ENCODE assay signal across 10 cellular contexts in the genomic region with DNA sequence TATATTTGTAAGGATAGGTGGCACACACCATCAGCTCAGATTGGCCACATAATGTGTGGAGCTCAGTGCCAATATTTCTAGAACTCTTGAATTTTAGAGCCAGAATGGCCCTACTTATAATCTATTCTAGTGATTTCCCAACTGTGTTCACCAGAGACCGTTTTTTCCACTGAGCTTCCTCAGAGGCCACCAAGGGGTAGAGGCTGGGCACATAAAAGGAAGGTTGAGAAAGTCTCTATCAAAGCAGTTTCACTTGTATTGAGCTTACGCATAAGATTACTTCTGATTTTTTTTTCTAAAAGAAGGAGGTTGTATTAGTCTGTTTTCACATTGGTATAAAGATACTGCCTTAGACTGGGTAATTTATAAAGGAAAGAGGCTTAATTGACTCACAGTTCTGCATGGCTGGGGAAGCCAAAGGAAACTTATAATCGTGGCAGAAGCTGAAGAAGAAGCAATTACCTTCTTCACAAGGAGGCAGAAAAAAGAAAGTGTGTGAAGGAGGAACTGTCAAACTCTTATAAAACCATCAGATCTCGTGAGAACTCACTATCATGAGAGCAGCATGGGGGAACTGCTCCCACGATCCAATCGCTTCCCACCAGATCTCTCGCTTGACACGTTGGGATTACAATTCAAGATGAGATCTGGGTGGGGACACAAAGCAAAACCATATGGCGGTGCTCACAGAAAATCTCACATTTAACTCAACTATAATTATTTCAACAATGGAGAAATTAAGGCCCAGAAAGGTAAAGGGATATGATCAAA. TPM values are rescaled to one million over a fixed set of nuclear protein-coding genes. Genes with fewer than 3 reads are reported as not detected.
DNase-seq lines count a peak whose midpoint lies in the region; ATAC-seq and TF ChIP-seq lines count a peak whose summit lies in the region.
"Had no signal": no experiment of that assay in that cellular context is flagged by ENCODE, and none has a peak within 500 bp of the region (broad histone marks: within the 10 kb centered on the region; RNA-seq: fewer than 3 reads in every experiment).

No MANE protein-coding gene starts in this region.

- H3K36me3 ChIP-seq in HUES48 (ENCODE audit: control insufficient read depth, insufficient read depth, low read length) = no peaks in the 10 kb centered on the region
- H3K36me3 ChIP-seq in gastroesophageal sphincter = no peaks in the 10 kb centered on the region
- no peaks in the 10 kb centered on the region for H3K36me3 ChIP-seq in ovary

- 62 to 67% methylated on average over 9 of the region's 9 CpGs for WGBS in gastroesophageal sphincter (ENCODE audit: low coverage in 1 of 2), 2 donors
- WGBS in ovary, 3 donors = 74 to 78% (median 75%) methylated on average over 9 of the region's 9 CpGs

- H3K9me3 ChIP-seq in HUES48 (ENCODE audit: control insufficient read depth, insufficient read depth, low read length) (no peaks in the 10 kb centered on the region), gastroesophageal sphincter (no peaks in the 10 kb centered on the region), ovary (no peaks in the 10 kb centered on the region)

- peak; percentile 9 for DNase-seq in OCI-M1 (lab: John Stamatoyannopoulos, UW)
- no peak for DNase-seq in ovary
- no peak for DNase-seq in activated CD4-positive, CD25-positive, alpha-beta regulatory T cell (lab: John Stamatoyannopoulos, UW)
- DNase-seq in germinal center (ENCODE audit: low spot score) = no peak
- DNase-seq: stimulated activated CD4-positive, alpha-beta T cell treated with anti-CD3 and anti-CD28 coated beads, Interleukin-15, amount 100 ng/mL, for 24 hours had no signal

- ATAC-seq in gastroesophageal sphincter = no peak
- no peak for ATAC-seq in HG02588 (IDR thresholded peaks at IDR 0.05; ENCODE audit: unreplicated experiment)

- TF ChIP-seq CTCF in gastroesophageal sphincter (IDR thresholded peaks at IDR 0.05) (no peak), ovary (IDR thresholded peaks at IDR 0.05) (no peak)

- H3K4me3 ChIP-seq in HUES48 (ENCODE audit: low read depth, low read length) (no peak overlapping the region), gastroesophageal sphincter (no peak overlapping the region), skin epidermis (no peak overlapping the region), ovary (no peak overlapping the region)

- H3K9ac ChIP-seq in HUES48 (ENCODE audit: low read depth, low read length) = no peak overlapping the region

- H3K4me1 ChIP-seq in HUES48 (ENCODE audit: control insufficient read depth, insufficient read depth, low read length) (peaks cover 68% of the 10 kb centered on the region), gastroesophageal sphincter (peaks cover 13 to 84% (median 31%) of the 10 kb centered on the region in 3 donors), ovary (ENCODE audit: insufficient read depth) (peaks cover 21% of the 10 kb centered on the region)

- no peak for TF ChIP-seq POLR2A in gastroesophageal sphincter (IDR thresholded peaks at IDR 0.05)
- TF ChIP-seq POLR2A in ovary (IDR thresholded peaks at IDR 0.05) = no peak

- H3K27ac ChIP-seq in HUES48 (ENCODE audit: low read depth, low read length) (peak overlapping the region; percentile 18), gastroesophageal sphincter (peak overlapping the region; percentile 82 to 91 (median 84)), skin epidermis (peak overlapping the region in 14 of 21 experiments; percentile 8 to 82 (median 46)), ovary (peak overlapping the region in 1 of 2 donors; percentile 38)

- no peak for TF ChIP-seq EP300 in gastroesophageal sphincter (IDR thresholded peaks at IDR 0.05)
- no peak for TF ChIP-seq EP300 in ovary (IDR thresholded peaks at IDR 0.05)

- intact Hi-C loops in ovary (cut with DNase I) = no loop called here

- H3K27me3 ChIP-seq in HUES48 (ENCODE audit: control insufficient read depth, insufficient read depth, low read length) = no peaks in the 10 kb centered on the region
- no peaks in the 10 kb centered on the region for H3K27me3 ChIP-seq in gastroesophageal sphincter
- no peaks in the 10 kb centered on the region for H3K27me3 ChIP-seq in ovary

RNA-seq across cellular contexts. Expression of a gene that starts 27.3 kb away (rescaled TPM):
- total RNA-seq in gastroesophageal sphincter (100 to 1,000 TPM; 175 to 475 (median 290) TPM), ovary (100 to 1,000 TPM in 5 of 7 donors, 10 to 100 TPM in 2; 77.9 to 219 (median 155) TPM)
- 100 to 1,000 TPM; 159 to 606 TPM for polyA plus RNA-seq in ovary
- total RNA-seq: OCI-LY7 had no signal
